Comparison of ENCODE assay signal across 25 cellular contexts in the genomic region with DNA sequence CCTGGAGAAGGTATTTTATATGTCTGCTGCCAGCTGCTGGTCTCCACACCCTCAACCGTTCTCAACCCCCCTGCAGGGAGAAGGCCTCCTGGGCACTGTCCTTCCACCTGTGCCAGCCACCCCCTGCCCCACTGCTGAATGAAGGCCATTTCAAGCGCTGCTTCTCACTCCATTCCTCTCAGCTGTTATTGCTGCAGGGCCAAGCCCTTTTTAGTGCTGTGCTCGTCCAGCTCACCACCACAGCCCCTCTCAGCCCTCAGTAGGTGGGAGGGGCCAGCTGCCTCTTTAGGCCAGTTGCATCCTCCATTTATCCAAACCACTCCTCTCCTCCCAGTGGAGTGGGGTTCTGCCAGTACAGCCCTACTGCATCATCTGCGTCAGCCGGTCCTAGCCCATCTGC. TPM values are rescaled to one million over a fixed set of nuclear protein-coding genes. Genes with fewer than 3 reads are reported as not detected.
"Had no signal": no experiment of that assay in that cellular context is flagged by ENCODE, and none has a peak within 500 bp of the region (broad histone marks: within the 10 kb centered on the region; RNA-seq: fewer than 3 reads in every experiment).

No MANE protein-coding gene starts in this region.

- H3K4me3 Mint-ChIP-seq: neural crest cell; stimulated activated effector memory CD8-positive, alpha-beta T cell treated with anti-CD3 and anti-CD28 coated beads, Interleukin-12 subunit alpha, Interleukin-12 subunit beta, amount 100 ng/mL, for 72 hours; type B pancreatic cell had no signal

- H3K9me3 ChIP-seq: gastrocnemius medialis, neutrophil, prostate gland, sigmoid colon, stomach, testis, tibial artery had no signal

- H3K9me3 Mint-ChIP-seq: memory B cell had no signal

- H3K27ac ChIP-seq: dorsolateral prefrontal cortex, epithelial cell of prostate, gastrocnemius medialis, neutrophil, parathyroid adenoma, sigmoid colon, stomach, testis, tibial artery had no signal

- H3K4me1 Mint-ChIP-seq: neural crest cell had no signal

- DNase-seq: cortex of kidney; dorsolateral prefrontal cortex; effector CD4-positive, alpha-beta T cell; foreskin fibroblast; gastrocnemius medialis; kidney; natural killer cell; right cardiac atrium; sigmoid colon; stimulated activated CD4-positive, alpha-beta T cell treated with anti-CD3 and anti-CD28 coated beads, Interleukin-2, amount 100 ng/mL, for 24 hours; stimulated activated CD4-positive, alpha-beta T cell treated with anti-CD3 and anti-CD28 coated beads, Interleukin-4, amount 100 ng/mL, for 24 hours; stimulated activated naive CD4-positive, alpha-beta T cell treated with Interleukin-2 at 50 U/mL for 16 hours; stomach; testis had no signal

- H3K27ac Mint-ChIP-seq: memory B cell; stimulated activated effector memory CD8-positive, alpha-beta T cell treated with anti-CD3 and anti-CD28 coated beads, Interleukin-12 subunit alpha, Interleukin-12 subunit beta, amount 100 ng/mL, for 72 hours; type B pancreatic cell had no signal

- H3K27me3 ChIP-seq: dorsolateral prefrontal cortex, sigmoid colon, stomach, testis had no signal

- H3K36me3 Mint-ChIP-seq: natural killer cell had no signal

- ATAC-seq: esophagus mucosa; gastrocnemius medialis; left lobe of liver; natural killer cell; right cardiac atrium; stimulated activated effector memory CD8-positive, alpha-beta T cell treated with anti-CD3 and anti-CD28 coated beads, Interleukin-12 subunit alpha, Interleukin-12 subunit beta, amount 100 ng/mL, for 72 hours had no signal

- H3K27me3 Mint-ChIP-seq: memory B cell had no signal

RNA-seq across cellular contexts. Expression of gene WBP2NL, which starts 1.8 kb away (rescaled TPM):
- total RNA-seq: neural crest cell had no signal

RNA-seq across cellular contexts. Expression of gene SEPTIN3, which starts 27.6 kb away (rescaled TPM):
- total RNA-seq: left lobe of liver had no signal

RNA-seq across cellular contexts. Expression of gene CENPM, which starts 49.9 kb away (rescaled TPM):
- total RNA-seq: left lobe of liver had no signal
